In genomic region chr10:88499569-88500470, GRCh38 we compare ENCODE assay signal across 2 cellular contexts.
TF ChIP-seq lines count a peak whose summit lies in the region.

No MANE protein-coding gene starts in this region.

TF ChIP-seq in GM23338, 12 proteins besides CTCF, POLR2A, EP300 and RAD21:
- TF ChIP-seq ZNF462 (CRISPR knock-in tag; IDR thresholded peaks at IDR 0.05) (no peak), JUNB (IDR thresholded peaks at IDR 0.05; ENCODE audit: unreplicated experiment) (no peak), ZNF331 (CRISPR knock-in tag; IDR thresholded peaks at IDR 0.05; ENCODE audit: low read depth) (no peak), ZNF114 (CRISPR knock-in tag; IDR thresholded peaks at IDR 0.05) (no peak), ETS1 (IDR thresholded peaks at IDR 0.05) (no peak), REST (IDR thresholded peaks at IDR 0.05; ENCODE audit: unreplicated experiment) (no peak), CREB1 (CRISPR knock-in tag; IDR thresholded peaks at IDR 0.05; ENCODE audit: low read depth) (no peak), EZH2phosphoT487 (IDR thresholded peaks at IDR 0.05; ENCODE audit: unreplicated experiment) (no peak), STAT1 (IDR thresholded peaks at IDR 0.05; ENCODE audit: unreplicated experiment) (no peak), NANOG (IDR thresholded peaks at IDR 0.05; ENCODE audit: borderline replicate concordance) (no peak), EZH2 (IDR thresholded peaks at IDR 0.05; ENCODE audit: low read depth, unreplicated experiment) (no peak), POLR2AphosphoS5 (IDR thresholded peaks at IDR 0.05; ENCODE audit: low read depth) (no peak)

TF ChIP-seq in SK-N-SH, 30 proteins besides CTCF, POLR2A, EP300 and RAD21 (continued from another document):
- TF ChIP-seq REST (IDR thresholded peaks at IDR 0.05; ENCODE audit: low read depth, low read length), result no peak
